Comparison of ENCODE assay signal across 16 cellular contexts in the genomic region with DNA sequence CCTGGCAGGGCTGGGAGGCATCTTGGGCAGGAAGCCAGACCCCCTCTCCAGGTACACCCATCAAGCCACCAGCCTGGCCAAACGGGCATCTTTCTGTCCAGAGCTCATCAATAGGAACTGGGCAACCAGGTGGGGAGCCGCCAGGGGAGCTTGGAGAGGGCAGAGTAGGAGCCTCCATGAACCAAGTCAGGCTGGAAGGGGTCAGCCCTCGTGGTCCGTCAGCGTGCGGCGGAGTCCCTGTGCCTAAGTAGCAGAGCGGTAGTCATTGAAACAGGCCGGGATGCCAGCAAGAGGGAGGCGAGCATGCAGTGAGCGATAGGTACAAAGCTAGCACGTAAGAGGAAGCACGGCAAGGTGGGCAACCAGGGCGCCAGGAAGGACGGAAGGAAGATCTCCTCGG. TPM values are rescaled to one million over a fixed set of nuclear protein-coding genes. Genes with fewer than 3 reads are reported as not detected.
DNase-seq lines count a peak whose midpoint lies in the region; ATAC-seq, FAIRE-seq and TF ChIP-seq lines count a peak whose summit lies in the region.
"Had no signal": no experiment of that assay in that cellular context is flagged by ENCODE, and none has a peak within 500 bp of the region (broad histone marks: within the 10 kb centered on the region; RNA-seq: fewer than 3 reads in every experiment).

No MANE protein-coding gene starts in this region.

- no peaks in the 10 kb centered on the region for H3K27me3 Mint-ChIP-seq in activated T-cell treated with anti-CD3 and anti-CD28 coated beads, Interleukin-2, amount 50 U/mL, for 72 hours (ENCODE audit: low read depth)
- H3K27me3 Mint-ChIP-seq in activated CD4-positive, alpha-beta memory T cell treated with anti-CD3 and anti-CD28 coated beads, Interleukin-2, amount 10 ng/mL, durations not matched to agents 7 days and 5 days, result no peaks in the 10 kb centered on the region

- POLR2A ChIA-PET in activated CD4-positive, alpha-beta memory T cell treated with anti-CD3 and anti-CD28 coated beads, Interleukin-2, amount 10 ng/mL, durations not matched to agents 7 days and 5 days (lab: Charles Lee), result no interaction called here
- POLR2A ChIA-PET in OCI-LY7 (lab: Charles Lee), result no interaction called here

- no peaks in the 10 kb centered on the region for H3K9me2 ChIP-seq in OCI-LY7 (ENCODE audit: insufficient read depth, low read length)

- no peak overlapping the region for H3K9ac ChIP-seq in kidney (ENCODE audit: low read length in 2 of 2)

- H3K36me3 Mint-ChIP-seq in activated T-cell treated with anti-CD3 and anti-CD28 coated beads, Interleukin-2, amount 50 U/mL, for 72 hours (ENCODE audit: insufficient read depth in 2 of 2), result peaks cover 5 to 9% of the 10 kb centered on the region in 2 donors
- H3K36me3 Mint-ChIP-seq in activated CD4-positive, alpha-beta memory T cell treated with anti-CD3 and anti-CD28 coated beads, Interleukin-2, amount 10 ng/mL, durations not matched to agents 7 days and 5 days (ENCODE audit: low read depth), result peaks cover 15% of the 10 kb centered on the region
- H3K36me3 Mint-ChIP-seq in stimulated activated effector memory CD8-positive, alpha-beta T cell treated with anti-CD3 and anti-CD28 coated beads, Interleukin-12 subunit alpha, Interleukin-12 subunit beta, amount 100 ng/mL, for 72 hours, result peaks cover 13% of the 10 kb centered on the region

- H3K4me1 ChIP-seq in kidney (ENCODE audit: control insufficient read depth in 1 of 2, insufficient read depth in 1 of 2, low read depth in 1 of 2, low read length in 2 of 2) (peaks cover 0 to 12% of the 10 kb centered on the region in 2 donors), OCI-LY7 (ENCODE audit: insufficient read depth, low read length, poor library complexity, severe bottlenecking) (no peaks in the 10 kb centered on the region)
- H3K4me1 ChIP-seq: colonic mucosa had no signal

- no peak for FAIRE-seq in kidney (lab: Jason Lieb, UNC)
- no peak for FAIRE-seq in urothelium cell line (lab: Jason Lieb, UNC)
- FAIRE-seq: pancreas had no signal

- H3K36me3 ChIP-seq in kidney (ENCODE audit: control insufficient read depth in 1 of 2, insufficient read depth in 2 of 2, low read length in 2 of 2) (no peaks in the 10 kb centered on the region), OCI-LY7 (ENCODE audit: insufficient read depth, low read length) (no peaks in the 10 kb centered on the region)
- H3K36me3 ChIP-seq: colonic mucosa, pancreas had no signal

- no peak for DNase-seq in activated T-cell treated with anti-CD3 and anti-CD28 coated beads, Interleukin-2, amount 50 U/mL, for 72 hours
- no peak for DNase-seq in activated T-cell treated with anti-CD3 and anti-CD28 coated beads for 4 hours
- DNase-seq in activated CD4-positive, alpha-beta memory T cell treated with anti-CD3 and anti-CD28 coated beads, Interleukin-2, amount 10 ng/mL, durations not matched to agents 7 days and 5 days, result no peak
- peak; percentile 71 for DNase-seq in kidney
- DNase-seq in stimulated activated effector memory CD8-positive, alpha-beta T cell treated with anti-CD3 and anti-CD28 coated beads, Interleukin-12 subunit alpha, Interleukin-12 subunit beta, amount 100 ng/mL, for 72 hours (ENCODE audit: low spot score in 2 of 2), result peak in 1 of 2 donors; percentile 48
- DNase-seq in urothelium cell line (ENCODE audit: low spot score), result no peak
- DNase-seq in OCI-LY7 (ENCODE audit: low spot score), result no peak
- DNase-seq: activated CD4-positive, alpha-beta T cell treated with anti-CD3 and anti-CD28 coated beads, Interleukin-2, amount 50 U/mL, for 48 hours; colonic mucosa; DND-41; NCI-H1092 treated with DMSO at 0.1 percent for 48 hours; NCI-H2227 treated with DMSO at 0.1 percent for 48 hours; SW 1271 had no signal

- no peaks in the 10 kb centered on the region for H3K79me2 ChIP-seq in OCI-LY7 (ENCODE audit: insufficient read depth, low read depth, low read length)

- no peak overlapping the region for H3K27ac Mint-ChIP-seq in activated T-cell treated with anti-CD3 and anti-CD28 coated beads, Interleukin-2, amount 50 U/mL, for 72 hours
- no peak overlapping the region for H3K27ac Mint-ChIP-seq in activated CD4-positive, alpha-beta memory T cell treated with anti-CD3 and anti-CD28 coated beads, Interleukin-2, amount 10 ng/mL, durations not matched to agents 7 days and 5 days
- H3K27ac Mint-ChIP-seq in stimulated activated effector memory CD8-positive, alpha-beta T cell treated with anti-CD3 and anti-CD28 coated beads, Interleukin-12 subunit alpha, Interleukin-12 subunit beta, amount 100 ng/mL, for 72 hours, result peak overlapping the region; percentile 71

- BruUV-seq in OCI-LY7 (replicated peaks; lab: Mats Ljungman, UMichigan), result no TSS peak

- H3K4me3 Mint-ChIP-seq in activated T-cell treated with anti-CD3 and anti-CD28 coated beads, Interleukin-2, amount 50 U/mL, for 72 hours, result peak overlapping the region; percentile 35 to 61
- peak overlapping the region; percentile 44 for H3K4me3 Mint-ChIP-seq in activated CD4-positive, alpha-beta memory T cell treated with anti-CD3 and anti-CD28 coated beads, Interleukin-2, amount 10 ng/mL, durations not matched to agents 7 days and 5 days
- H3K4me3 Mint-ChIP-seq in stimulated activated effector memory CD8-positive, alpha-beta T cell treated with anti-CD3 and anti-CD28 coated beads, Interleukin-12 subunit alpha, Interleukin-12 subunit beta, amount 100 ng/mL, for 72 hours, result peak overlapping the region; percentile 62

- H3K27ac ChIP-seq in kidney (ENCODE audit: low read depth in 2 of 2, low read length in 2 of 2) (no peak overlapping the region), OCI-LY7 (ENCODE audit: low read depth, low read length, poor library complexity, severe bottlenecking) (no peak overlapping the region)
- H3K27ac ChIP-seq: colonic mucosa, pancreas, upper lobe of left lung had no signal

- TF ChIP-seq CTCF in kidney (IDR thresholded peaks at IDR 0.05; ENCODE audit: borderline replicate concordance, extremely low read depth, insufficient read depth) (no peak), OCI-LY7 (conservative IDR thresholded peaks at IDR 0.05; ENCODE audit: low read length) (no peak)

- ATAC-seq in activated T-cell treated with anti-CD3 and anti-CD28 coated beads, Interleukin-2, amount 50 U/mL, for 72 hours (replicated peaks in 1 of 2), result no peak
- no peak for ATAC-seq in stimulated activated effector memory CD8-positive, alpha-beta T cell treated with anti-CD3 and anti-CD28 coated beads, Interleukin-12 subunit alpha, Interleukin-12 subunit beta, amount 100 ng/mL, for 72 hours
- no peak for ATAC-seq in HG03460 (IDR thresholded peaks at IDR 0.05; ENCODE audit: unreplicated experiment)
- ATAC-seq: pancreas had no signal

- no peak overlapping the region for H2AFZ ChIP-seq in OCI-LY7 (ENCODE audit: low read length)

- no peaks in the 10 kb centered on the region for H4K20me1 ChIP-seq in OCI-LY7 (ENCODE audit: insufficient read depth, low read length)

- peak overlapping the region in 1 of 2 donors; percentile 4 for H3K4me3 ChIP-seq in kidney (ENCODE audit: low read length in 2 of 2)
- H3K4me3 ChIP-seq in OCI-LY7 (ENCODE audit: low read depth, low read length, poor library complexity, severe bottlenecking), result no peak overlapping the region

- intact Hi-C loops in kidney (cut with DNase I) (no loop called here), OCI-LY7 (cut with micrococcal nuclease; ENCODE audit: unreplicated experiment) (no loop called here)

- no peaks in the 10 kb centered on the region for H3K9me3 ChIP-seq in kidney (ENCODE audit: control insufficient read depth in 1 of 2, low read length in 2 of 2)
- H3K9me3 ChIP-seq in OCI-LY7 (ENCODE audit: low read length), result peaks cover 8% of the 10 kb centered on the region; the same call in 1 of the 2 replicates
- H3K9me3 ChIP-seq: colonic mucosa, pancreas, upper lobe of left lung had no signal

- H3K4me1 Mint-ChIP-seq in activated T-cell treated with anti-CD3 and anti-CD28 coated beads, Interleukin-2, amount 50 U/mL, for 72 hours (ENCODE audit: low read depth), result peaks cover 37% of the 10 kb centered on the region
- peaks cover 24% of the 10 kb centered on the region for H3K4me1 Mint-ChIP-seq in activated CD4-positive, alpha-beta memory T cell treated with anti-CD3 and anti-CD28 coated beads, Interleukin-2, amount 10 ng/mL, durations not matched to agents 7 days and 5 days
- peaks cover 52% of the 10 kb centered on the region for H3K4me1 Mint-ChIP-seq in stimulated activated effector memory CD8-positive, alpha-beta T cell treated with anti-CD3 and anti-CD28 coated beads, Interleukin-12 subunit alpha, Interleukin-12 subunit beta, amount 100 ng/mL, for 72 hours

- H3K9me3 Mint-ChIP-seq in activated T-cell treated with anti-CD3 and anti-CD28 coated beads, Interleukin-2, amount 50 U/mL, for 72 hours, result peaks cover 3 to 4% of the 10 kb centered on the region in 2 donors
- H3K9me3 Mint-ChIP-seq in activated CD4-positive, alpha-beta memory T cell treated with anti-CD3 and anti-CD28 coated beads, Interleukin-2, amount 10 ng/mL, durations not matched to agents 7 days and 5 days, result peaks cover 8% of the 10 kb centered on the region
- H3K9me3 Mint-ChIP-seq in stimulated activated effector memory CD8-positive, alpha-beta T cell treated with anti-CD3 and anti-CD28 coated beads, Interleukin-12 subunit alpha, Interleukin-12 subunit beta, amount 100 ng/mL, for 72 hours, result no peaks in the 10 kb centered on the region

- H3K4me2 ChIP-seq in OCI-LY7 (ENCODE audit: low read length), result no peak overlapping the region

- CTCF ChIA-PET in activated CD4-positive, alpha-beta memory T cell treated with anti-CD3 and anti-CD28 coated beads, Interleukin-2, amount 10 ng/mL, durations not matched to agents 7 days and 5 days (lab: Charles Lee), result no interaction called here
- CTCF ChIA-PET in OCI-LY7 (lab: Charles Lee; ENCODE audit: unreplicated experiment), result no interaction called here

RNA-seq across cellular contexts. Expression of a gene that starts 1.7 kb away (rescaled TPM):
- total RNA-seq in activated T-cell treated with anti-CD3 and anti-CD28 coated beads, Interleukin-2, amount 50 U/mL, for 72 hours, result 10 to 100 TPM; 11.9 to 12.9 TPM
- total RNA-seq in activated CD4-positive, alpha-beta memory T cell treated with anti-CD3 and anti-CD28 coated beads, Interleukin-2, amount 10 ng/mL, durations not matched to agents 7 days and 5 days, result 1 to 10 TPM; 6.7 to 6.8 TPM
- total RNA-seq in kidney (32.5 TPM), OCI-LY7 (2022) (10.6 and 12.3 TPM in 2 replicates)
- 8.9 TPM for polyA plus RNA-seq in kidney (ENCODE audit: insufficient read depth, low read depth, low replicate concordance)
- total RNA-seq in OCI-LY7 (2014; rRNA removed; shearing (Covaris generic)), result 8.7 and 9.8 TPM in 2 replicates
